21 cellular contexts compared by ENCODE assay signal in genomic region chr12:97555547-97556200, GRCh38.
DNase-seq lines count a peak whose midpoint lies in the region; ATAC-seq, FAIRE-seq and TF ChIP-seq lines count a peak whose summit lies in the region.
"Had no signal": no experiment of that assay in that cellular context is flagged by ENCODE, and none has a peak within 500 bp of the region (broad histone marks: within the 10 kb centered on the region; RNA-seq: fewer than 3 reads in every experiment).

No MANE protein-coding gene starts in this region.

- H3K9me3 ChIP-seq in SJCRH30 (replicated peaks) (no peaks in the 10 kb centered on the region), kidney (ENCODE audit: control insufficient read depth in 1 of 2, low read length in 2 of 2) (no peaks in the 10 kb centered on the region), gastrocnemius medialis (no peaks in the 10 kb centered on the region)

- no peaks in the 10 kb centered on the region for H3K4me1 Mint-ChIP-seq in naive thymus-derived CD8-positive, alpha-beta T cell
- H3K4me1 Mint-ChIP-seq: activated CD4-positive, alpha-beta T cell treated with anti-CD3 and anti-CD28 coated beads, Interleukin-2, amount 10 ng/mL, durations not matched to agents 7 days and 5 days; activated T-helper 17 cell treated with anti-CD3 and anti-CD28 coated beads, Interleukin-2, amount 50 U/mL, for 72 hours had no signal

- H3K27me3 Mint-ChIP-seq in naive thymus-derived CD8-positive, alpha-beta T cell = peaks cover 0 to 4% (median 0%) of the 10 kb centered on the region in 5 donors
- H3K27me3 Mint-ChIP-seq: activated CD4-positive, alpha-beta T cell treated with anti-CD3 and anti-CD28 coated beads, Interleukin-2, amount 10 ng/mL, durations not matched to agents 7 days and 5 days; activated naive CD8-positive, alpha-beta T cell had no signal

- no peak overlapping the region for H3K4me3 Mint-ChIP-seq in naive thymus-derived CD8-positive, alpha-beta T cell
- H3K4me3 Mint-ChIP-seq: activated CD4-positive, alpha-beta T cell treated with anti-CD3 and anti-CD28 coated beads, Interleukin-2, amount 10 ng/mL, durations not matched to agents 7 days and 5 days; activated naive CD8-positive, alpha-beta T cell; activated T-helper 17 cell treated with anti-CD3 and anti-CD28 coated beads, Interleukin-2, amount 50 U/mL, for 72 hours; naive thymus-derived CD4-positive, alpha-beta T cell; T-helper 1 cell treated with Interleukin-12 subunit alpha and Interleukin-12 subunit beta and Interleukin-4 antibody, amounts not matched to agents 30 μg/mL and 1 μg/mL, for 36 hours had no signal

- H3K27me3 ChIP-seq in SJCRH30 (no peaks in the 10 kb centered on the region), gastrocnemius medialis (no peaks in the 10 kb centered on the region)
- H3K27me3 ChIP-seq: tibial artery had no signal

- in situ Hi-C loops in gastrocnemius medialis (cut with MboI; ENCODE audit: low sequenced_read_pairs in 4 of 4) = no loop called here

- no peak overlapping the region for H3K27ac Mint-ChIP-seq in naive thymus-derived CD8-positive, alpha-beta T cell
- H3K27ac Mint-ChIP-seq: activated CD4-positive, alpha-beta T cell treated with anti-CD3 and anti-CD28 coated beads, Interleukin-2, amount 10 ng/mL, durations not matched to agents 7 days and 5 days; activated naive CD8-positive, alpha-beta T cell; activated T-helper 17 cell treated with anti-CD3 and anti-CD28 coated beads, Interleukin-2, amount 50 U/mL, for 72 hours; naive thymus-derived CD4-positive, alpha-beta T cell; T-helper 1 cell treated with Interleukin-12 subunit alpha and Interleukin-12 subunit beta and Interleukin-4 antibody, amounts not matched to agents 30 μg/mL and 1 μg/mL, for 36 hours had no signal

- H3K4me3 ChIP-seq in SJCRH30 (peak overlapping the region; percentile 44), kidney (ENCODE audit: low read length in 2 of 2) (no peak overlapping the region), gastrocnemius medialis (no peak overlapping the region)
- H3K4me3 ChIP-seq: tibial artery had no signal

- H3K9me3 Mint-ChIP-seq in naive thymus-derived CD8-positive, alpha-beta T cell = peaks cover 0 to 3% (median 0%) of the 10 kb centered on the region in 9 donors
- H3K9me3 Mint-ChIP-seq: activated CD4-positive, alpha-beta T cell treated with anti-CD3 and anti-CD28 coated beads, Interleukin-2, amount 10 ng/mL, durations not matched to agents 7 days and 5 days; T-helper 1 cell treated with Interleukin-12 subunit alpha and Interleukin-12 subunit beta and Interleukin-4 antibody, amounts not matched to agents 30 μg/mL and 1 μg/mL, for 36 hours had no signal

- POLR2A ChIA-PET in naive thymus-derived CD8-positive, alpha-beta T cell (lab: Charles Lee) = no interaction called here

- no peak for TF ChIP-seq POLR2A in gastrocnemius medialis (IDR thresholded peaks at IDR 0.05)

- no peaks in the 10 kb centered on the region for H3K36me3 ChIP-seq in SJCRH30
- H3K36me3 ChIP-seq in kidney (ENCODE audit: control insufficient read depth in 1 of 2, insufficient read depth in 2 of 2, low read length in 2 of 2) = no peaks in the 10 kb centered on the region
- no peaks in the 10 kb centered on the region for H3K36me3 ChIP-seq in gastrocnemius medialis
- H3K36me3 ChIP-seq: tibial artery had no signal

- peaks cover 22% of the 10 kb centered on the region for H3K4me1 ChIP-seq in SJCRH30
- H3K4me1 ChIP-seq in kidney (ENCODE audit: control insufficient read depth in 1 of 2, insufficient read depth in 1 of 2, low read depth in 1 of 2, low read length in 2 of 2) = peaks cover 0 to 14% of the 10 kb centered on the region in 2 donors
- no peaks in the 10 kb centered on the region for H3K4me1 ChIP-seq in gastrocnemius medialis
- H3K4me1 ChIP-seq: tibial artery had no signal

- peak; percentile 51 for DNase-seq in DMS53 (lab: John Stamatoyannopoulos, UW)
- no peak for DNase-seq in DMS53 treated with DMSO at 0.1 percent for 48 hours (lab: John Stamatoyannopoulos, UW; ENCODE audit: unreplicated experiment)
- peak in 1 of 2 experiments; percentile 25 for DNase-seq in SJCRH30
- no peak for DNase-seq in kidney
- DNase-seq in gastrocnemius medialis = no peak
- DNase-seq in central memory CD4-positive, alpha-beta T cell = no peak
- DNase-seq in naive thymus-derived CD8-positive, alpha-beta T cell = no peak
- DNase-seq: 8988T; activated CD4-positive, alpha-beta T cell treated with anti-CD3 and anti-CD28 coated beads, Interleukin-2, amount 10 ng/mL, durations not matched to agents 7 days and 5 days; COR-L47; naive thymus-derived CD4-positive, alpha-beta T cell; NCI-H2107; NCI-H748 treated with DMSO at 0.1 percent for 48 hours; stimulated activated CD4-positive, alpha-beta T cell treated with anti-CD3 and anti-CD28 coated beads, Interleukin-2, amount 100 ng/mL, for 24 hours; stimulated activated naive CD4-positive, alpha-beta T cell; tibial artery had no signal

- H3K27ac ChIP-seq in SJCRH30 (peak overlapping the region; percentile 77), kidney (ENCODE audit: low read depth in 2 of 2, low read length in 2 of 2) (peak overlapping the region; percentile 8 to 42), gastrocnemius medialis (peak overlapping the region; percentile 16 to 36 (median 23))
- H3K27ac ChIP-seq: tibial artery had no signal

- TF ChIP-seq CTCF in kidney (IDR thresholded peaks at IDR 0.05; ENCODE audit: borderline replicate concordance, extremely low read depth, insufficient read depth) (no peak), gastrocnemius medialis (IDR thresholded peaks at IDR 0.05 in 4 of 5, conservative IDR thresholded peaks at IDR 0.05 in 1 of 5) (no peak)

- intact Hi-C loops in kidney (cut with DNase I) (no loop called here), gastrocnemius medialis (cut with DNase I; ENCODE audit: low total_unique reads) (no loop called here)

- H3K9ac ChIP-seq in kidney (ENCODE audit: low read length in 2 of 2) = no peak overlapping the region

- no peaks in the 10 kb centered on the region for H3K36me3 Mint-ChIP-seq in naive thymus-derived CD8-positive, alpha-beta T cell
- H3K36me3 Mint-ChIP-seq: activated naive CD8-positive, alpha-beta T cell; naive thymus-derived CD4-positive, alpha-beta T cell had no signal

- ATAC-seq in gastrocnemius medialis (no peak), HG02759 (IDR thresholded peaks at IDR 0.05; ENCODE audit: unreplicated experiment) (no peak)
- no peak for ATAC-seq in naive thymus-derived CD8-positive, alpha-beta T cell
- ATAC-seq: activated T-helper 17 cell treated with anti-CD3 and anti-CD28 coated beads, Interleukin-2, amount 50 U/mL, for 72 hours; naive thymus-derived CD4-positive, alpha-beta T cell had no signal

- FAIRE-seq in kidney (lab: Jason Lieb, UNC) = no peak
- FAIRE-seq: colon had no signal

Comparison
In these comparisons a context has a peak if more than half of its experiments do, and no peak if none do; other contexts are left out.
1. H3K27ac ChIP-seq: peak in every context shown above with its lines; median percentile 77 in SJCRH30; 25 in kidney; 23 in gastrocnemius medialis.